15 cellular contexts compared by ENCODE assay signal in genomic region chr9:111299604-111299936, GRCh38. TPM values are rescaled to one million over a fixed set of nuclear protein-coding genes. Genes with fewer than 3 reads are reported as not detected.
A peak's percentile ranks its signal among the peaks of the same experiment; 100 is the strongest.
DNase-seq lines count a peak whose midpoint lies in the region; ATAC-seq, FAIRE-seq and TF ChIP-seq lines count a peak whose summit lies in the region.
"Not testable (repeated sequence)": the region's sequence is repeated elsewhere in the genome, so short reads cannot be mapped to it uniquely, and the experiment has no call there.
"Had no signal": no experiment of that assay in that cellular context is flagged by ENCODE, and none has a peak within 500 bp of the region (broad histone marks: within the 10 kb centered on the region; RNA-seq: fewer than 3 reads in every experiment).

No MANE protein-coding gene starts in this region.

- H3K9ac ChIP-seq in HCT116 (ENCODE audit: low read length); mammary epithelial cell (ENCODE audit: insufficient read depth, low read length): not testable (repeated sequence)

- not testable (repeated sequence) for TF ChIP-seq EP300 in A549 (IDR thresholded peaks at IDR 0.05)

- FAIRE-seq in A549 (lab: Jason Lieb, UNC), result not testable (repeated sequence)

- peak in 1 of 2 experiments; percentile 25; a peak in 2 of 6 replicates for ATAC-seq in A549
- peak; percentile 36 for ATAC-seq in HCT116
- not testable (repeated sequence) for ATAC-seq in RWPE2 (ENCODE audit: low read depth); mucosa of descending colon
- ATAC-seq in Right ventricle myocardium superior (ENCODE audit: poor library complexity), result peak; percentile 19

- not testable (repeated sequence) for H3K9me2 ChIP-seq in HCT116 (ENCODE audit: insufficient read depth)

- RAD21 ChIA-PET in HCT116 (lab: Charles Lee; ENCODE audit: low non-redundant PET in 1 of 2, low total read pairs in 2 of 2, uncharacterized antibody in 2 of 2, unreplicated experiment in 2 of 2), result not testable (repeated sequence)

- TF ChIP-seq RAD21 in A549 (conservative IDR thresholded peaks at IDR 0.05 in 1 of 2, IDR thresholded peaks at IDR 0.05 in 1 of 2); HCT116 (IDR thresholded peaks at IDR 0.05; ENCODE audit: low read depth): not testable (repeated sequence)

- TF ChIP-seq POLR2A in A549 (IDR thresholded peaks at IDR 0.05; ENCODE audit: low read length); HCT116 (IDR thresholded peaks at IDR 0.05; ENCODE audit: borderline replicate concordance, extremely low read depth, insufficient read depth, insufficient read length): not testable (repeated sequence)

- TF ChIP-seq CTCF in A549 (IDR thresholded peaks at IDR 0.05); HCT116 (IDR thresholded peaks at IDR 0.05 in 2 of 3, conservative IDR thresholded peaks at IDR 0.05 in 1 of 3; ENCODE audit: borderline replicate concordance in 1 of 3, insufficient read depth in 1 of 3, low read depth in 2 of 3, low read length in 2 of 3); mammary epithelial cell (conservative IDR thresholded peaks at IDR 0.05 in 1 of 2, IDR thresholded peaks at IDR 0.05 in 1 of 2; ENCODE audit: extremely low read depth in 1 of 2, insufficient read depth in 1 of 2, low read depth in 1 of 2, low read length in 2 of 2); tibial artery (IDR thresholded peaks at IDR 0.05): not testable (repeated sequence)
- TF ChIP-seq CTCF in RWPE2 (IDR thresholded peaks at IDR 0.05; ENCODE audit: poor library complexity, severe bottlenecking), result peak; percentile 66
- peak; percentile 27 for TF ChIP-seq CTCF in mucosa of descending colon (IDR thresholded peaks at IDR 0.05)

- CTCF ChIA-PET in A549 (lab: Yijun Ruan, JAX) (interaction anchor here (0.6 to 1.3 kb wide), 10 partner anchors 47 to 892 kb away, joined by 3 to 4 read pairs (median 3); no protein-coding TSS in a partner anchor), HCT116 (lab: Charles Lee) (interaction anchor here (1.0 to 2.1 kb wide), 2 partner anchors 661 to 872 kb away, joined by 3 to 27 read pairs; no protein-coding TSS in a partner anchor)
- CTCF ChIA-PET in mammary epithelial cell (lab: Charles Lee; ENCODE audit: low non-redundant PET), result not testable (repeated sequence)

- H3K4me2 ChIP-seq in A549 (peak overlapping the region; percentile 67), HCT116 (ENCODE audit: low read length) (peak overlapping the region; percentile 55; the same call in 1 of the 2 replicates), mammary epithelial cell (ENCODE audit: insufficient read depth, low read depth, low read length) (peak overlapping the region; percentile 41)

- in situ Hi-C loops in mammary epithelial cell (cut with MboI; ENCODE audit: low sequenced_read_pairs in 2 of 2), result loop anchor here (5.0 to 10.0 kb wide), 2 partner anchors 655 to 662 kb away; no protein-coding TSS in a partner anchor

- H3K27me3 ChIP-seq in HCT116 (ENCODE audit: insufficient read depth, low read length); RWPE2 (ENCODE audit: insufficient read depth, poor library complexity, severe bottlenecking); mammary epithelial cell (ENCODE audit: insufficient read depth, low read length); tibial artery: not testable (repeated sequence)

- not testable (repeated sequence) for H3K4me1 ChIP-seq in A549; HCT116 (ENCODE audit: control insufficient read depth in 1 of 2, insufficient read depth in 2 of 2, low read length in 2 of 2); RWPE2 (ENCODE audit: insufficient read depth, poor library complexity, severe bottlenecking); mammary epithelial cell (ENCODE audit: insufficient read depth, low read length); mucosa of descending colon (ENCODE audit: low read depth)
- H3K4me1 ChIP-seq in tibial artery, result peaks cover 0 to 16% (median 4%) of the 10 kb centered on the region in 4 donors

- intact Hi-C loops in HCT116 (cut with micrococcal nuclease) (loop anchor here (1.0 to 10.0 kb wide), 4 partner anchors 263 to 845 kb away; no protein-coding TSS in a partner anchor), mammary epithelial cell (cut with micrococcal nuclease) (loop anchor here (1.0 to 10.0 kb wide), 4 partner anchors 145 to 661 kb away; no protein-coding TSS in a partner anchor), mucosa of descending colon (cut with DNase I, micrococcal nuclease) (loop anchor here in 1 of 2 donors (5.0 kb wide), 1 partner anchor 662 kb away; no protein-coding TSS in a partner anchor)
- intact Hi-C loops in Right ventricle myocardium superior (cut with DNase I); tibial artery (cut with DNase I; ENCODE audit: low total_unique reads): not testable (repeated sequence)

- not testable (repeated sequence) for H3K36me3 ChIP-seq in HCT116 (ENCODE audit: control insufficient read depth in 1 of 2, insufficient read depth in 2 of 2, low read length in 2 of 2); RWPE2 (ENCODE audit: low read depth); mammary epithelial cell (ENCODE audit: insufficient read depth, low read length); mucosa of descending colon (ENCODE audit: low read depth); tibial artery

- dilution Hi-C loops in mammary epithelial cell (cut with HindIII; ENCODE audit: low sequenced_read_pairs), result not testable (repeated sequence)

- H3K27ac ChIP-seq in A549 (peak overlapping the region; percentile 45 to 57; a peak in 4 of 6 replicates), tibial artery (peak overlapping the region in 1 of 2 donors; percentile 56)
- H3K27ac ChIP-seq in HCT116 (ENCODE audit: low read depth, low read length); RWPE2 (ENCODE audit: poor library complexity, severe bottlenecking); mammary epithelial cell (ENCODE audit: insufficient read depth, low read depth, low read length): not testable (repeated sequence)

- peak overlapping the region; percentile 85 for H2AFZ ChIP-seq in HCT116 (ENCODE audit: low read depth, low read length, poor library complexity, severe bottlenecking)
- not testable (repeated sequence) for H2AFZ ChIP-seq in mammary epithelial cell (ENCODE audit: low read depth, low read length)

- BruUV-seq in HCT116 (replicated peaks; lab: Mats Ljungman, UMichigan); mammary epithelial cell (replicated peaks; lab: Mats Ljungman, UMichigan): not testable (repeated sequence)

- POLR2A ChIA-PET in A549 (lab: Yijun Ruan, JAX); HCT116 (lab: Charles Lee): not testable (repeated sequence)

- not testable (repeated sequence) for DNase-seq in A549 (ENCODE audit: low read depth in 1 of 2, low spot score in 1 of 2); HCT116 (ENCODE audit: low read depth, low spot score); RWPE2 (ENCODE audit: low spot score); mammary epithelial cell; Right ventricle myocardium superior; mucosa of descending colon; tibial artery
- DNase-seq in retina, result peak; percentile 23

- H3K4me3 ChIP-seq in A549; HCT116 (replicated peaks in 1 of 2; ENCODE audit: low read depth in 1 of 2, low read length in 2 of 2); RWPE2 (ENCODE audit: severe bottlenecking); mammary epithelial cell (replicated peaks in 1 of 3; ENCODE audit: insufficient read depth in 1 of 3, low read depth in 2 of 3, low read length in 3 of 3); mucosa of descending colon: not testable (repeated sequence)
- H3K4me3 ChIP-seq in tibial artery, result peak overlapping the region; percentile 1 to 6

- 44% methylated on average over 3 of the region's 3 CpGs for WGBS in A549 (ENCODE audit: missing lambda C conversion rate)
- 0% methylated on average over 3 of the region's 3 CpGs for WGBS in mammary epithelial cell (ENCODE audit: low coverage, missing lambda C conversion rate)

- H3K79me2 ChIP-seq in HCT116 (ENCODE audit: insufficient read depth, low read length); mammary epithelial cell (ENCODE audit: insufficient read depth, low read length): not testable (repeated sequence)

- H3K9me3 ChIP-seq in A549; HCT116 (ENCODE audit: control insufficient read depth in 1 of 2, insufficient read depth in 1 of 2, low read depth in 1 of 2, low read length in 2 of 2); RWPE2 (ENCODE audit: severe bottlenecking); mammary epithelial cell (replicated peaks; ENCODE audit: insufficient read depth, low read length); mucosa of descending colon; tibial artery: not testable (repeated sequence)

- not testable (repeated sequence) for H4K20me1 ChIP-seq in HCT116 (ENCODE audit: insufficient read depth); mammary epithelial cell (ENCODE audit: insufficient read depth, low read length)

RNA-seq across cellular contexts. Expression of gene OR2K2, which starts 30.5 kb away (rescaled TPM):
- polyA plus RNA-seq in A549 (2011; rRNA removed) (not detected in 2 replicates), A549 (2017; fragmentation: RNase III; extraction: RNeasy Plus Mini Kit Qiagen cat#74134 plus additional on column Dnase treatment) (not detected in 3 replicates), mammary epithelial cell (not detected)
- polyA plus RNA-seq in A549 (2012; cell fraction: cytosol; rRNA removed), result not detected in 2 replicates
- 0.05 TPM in 1 of 2 replicates, not detected in the other for polyA plus RNA-seq in A549 (2012; cell fraction: nucleus; rRNA removed)
- polyA minus RNA-seq in A549 (2011; rRNA and poly(A)+ RNA removed), result not detected in 2 replicates
- total RNA-seq in HCT116 (2021; ENCODE audit: unreplicated experiment) (not detected), mammary epithelial cell (not detected), Right ventricle myocardium superior (not detected), mucosa of descending colon (not detected)
- not detected in 2 replicates for polyA plus RNA-seq in HCT116 (2012)
- polyA minus RNA-seq in mammary epithelial cell, result not detected
- total RNA-seq: A172; CD4-positive, alpha-beta memory T cell; G401; GM12878; H9; LHCN-M2; PC-9 had no signal
- polyA plus RNA-seq: CD4-positive, alpha-beta memory T cell had no signal
